35 cellular contexts compared by ENCODE assay signal in the genomic region with DNA sequence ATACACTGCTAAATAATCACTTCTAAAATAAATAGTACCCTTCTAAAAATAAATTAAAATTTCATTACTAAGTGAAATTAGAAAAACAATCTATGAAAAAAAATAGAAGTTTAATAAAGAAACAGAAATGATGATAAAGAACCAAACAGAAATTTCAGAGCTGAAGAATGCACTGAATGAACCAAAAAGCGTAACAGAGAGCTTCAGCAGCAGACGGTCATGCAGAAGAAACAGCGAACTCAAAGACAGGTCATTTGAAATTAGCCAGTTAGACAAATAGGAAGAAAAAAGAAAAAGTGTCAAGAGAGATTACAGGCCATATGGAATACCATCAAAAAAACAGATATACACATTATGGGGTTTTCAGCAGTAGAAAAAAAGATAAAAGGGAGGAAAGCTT.
"Had no signal": no experiment of that assay in that cellular context is flagged by ENCODE, and none has a peak within 500 bp of the region (broad histone marks: within the 10 kb centered on the region; RNA-seq: fewer than 3 reads in every experiment).

No MANE protein-coding gene starts in this region.

- H3K9me3 ChIP-seq: MG63 had no signal

- H3K4me3 ChIP-seq: MG63 had no signal

- H3K27me3 ChIP-seq: MG63 had no signal

- H3K36me3 ChIP-seq: MG63 had no signal

- DNase-seq: Karpas-422, Kasumi-1, MG63, MM.1S, MV-4-11, NCI-H1048, NCI-H1092, NCI-H1092 treated with DMSO at 0.1 percent for 48 hours, NCI-H1105, NCI-H1105 treated with DMSO at 0.1 percent for 48 hours, NCI-H1417, NCI-H1417 treated with DMSO at 0.1 percent for 48 hours, NCI-H1436, NCI-H1436 treated with DMSO at 0.1 percent for 48 hours, NCI-H146, NCI-H1694, NCI-H1694 treated with DMSO at 0.1 percent for 48 hours, NCI-H187, NCI-H187 treated with DMSO at 0.1 percent for 48 hours, NCI-H1930, NCI-H2029, NCI-H2029 treated with DMSO at 0.1 percent for 48 hours, NCI-H2081, NCI-H2081 treated with DMSO at 0.1 percent for 48 hours, NCI-H2107, NCI-H2171, NCI-H2171 treated with DMSO at 0.1 percent for 48 hours, NCI-H2227 treated with DMSO at 0.1 percent for 48 hours, NCI-H226, NCI-H345, NCI-H446, NCI-H446 treated with DMSO at 0.1 percent for 48 hours, NCI-H510A, NCI-H510A treated with DMSO at 0.1 percent for 48 hours, NCI-H524 had no signal
